ENCODE assay signal across 1 cellular context in genomic region chr6:105179244-105180065, GRCh38.
TF ChIP-seq lines count a peak whose summit lies in the region.

Gene POPDC3, minus strand, starts transcription at chr6:105180014. Its CDS starts 18,105 bp downstream, at chr6:105161909.

TF ChIP-seq in HEK293, 187 proteins besides CTCF, POLR2A, EP300 and RAD21 (continued from another document):
- TF ChIP-seq PRDM10 (tag by site-specific recombination; IDR thresholded peaks at IDR 0.05) (no peak), ZSCAN5A (tag by site-specific recombination; IDR thresholded peaks at IDR 0.05) (no peak), ZNF777 (tag by site-specific recombination; IDR thresholded peaks at IDR 0.05; ENCODE audit: borderline replicate concordance) (no peak; the same call in 1 of the 2 replicates), ZNF324 (tag by site-specific recombination; IDR thresholded peaks at IDR 0.05) (no peak), ZSCAN18 (tag by site-specific recombination; IDR thresholded peaks at IDR 0.05) (no peak), ZNF26 (tag by site-specific recombination; IDR thresholded peaks at IDR 0.05) (no peak), TSHZ1 (tag by site-specific recombination; IDR thresholded peaks at IDR 0.05; ENCODE audit: borderline replicate concordance) (no peak), ZSCAN16 (tag by site-specific recombination; IDR thresholded peaks at IDR 0.05) (no peak), ZNF585B (tag by site-specific recombination; IDR thresholded peaks at IDR 0.05) (no peak)
